31 cellular contexts compared by ENCODE assay signal in the genomic region with DNA sequence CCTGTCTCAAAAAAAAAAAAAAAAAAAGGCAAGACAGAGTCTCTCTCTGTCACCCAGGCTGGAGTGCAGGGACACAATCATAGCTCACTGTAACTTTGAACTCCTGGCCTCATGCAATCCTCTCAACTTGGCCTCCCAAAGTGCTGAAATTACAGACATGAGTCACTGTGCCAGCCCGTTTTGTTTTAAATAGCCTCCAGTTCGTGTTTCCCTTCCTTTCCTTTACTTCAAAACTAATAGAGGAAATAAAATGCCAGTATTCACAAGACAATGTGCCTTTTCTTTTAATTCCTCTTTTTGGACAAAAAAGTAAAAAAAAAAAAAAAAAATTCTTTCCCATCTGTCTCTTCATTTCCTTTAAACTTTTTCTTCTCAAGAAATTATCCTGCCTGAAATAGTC. TPM values are rescaled to one million over a fixed set of nuclear protein-coding genes. Genes with fewer than 3 reads are reported as not detected.
DNase-seq lines count a peak whose midpoint lies in the region; ATAC-seq and TF ChIP-seq lines count a peak whose summit lies in the region.
"Had no signal": no experiment of that assay in that cellular context is flagged by ENCODE, and none has a peak within 500 bp of the region (broad histone marks: within the 10 kb centered on the region; RNA-seq: fewer than 3 reads in every experiment).

No MANE protein-coding gene starts in this region.

- H3K9me3 Mint-ChIP-seq in MCF 10A (ENCODE audit: unreplicated experiment): no peaks in the 10 kb centered on the region
- H3K9me3 Mint-ChIP-seq in dendritic cell treated with granulocyte-macrophage colony-stimulating factor and Interleukin-4, amounts not matched to agents 40 ng/mL and 50 ng/mL, for 4 days: peaks cover 8% of the 10 kb centered on the region
- H3K9me3 Mint-ChIP-seq in T-cell: no peaks in the 10 kb centered on the region
- H3K9me3 Mint-ChIP-seq: activated naive CD4-positive, alpha-beta T cell treated with anti-CD3 and anti-CD28 coated beads, Interleukin-2, amount 10 ng/mL, durations not matched to agents 7 days and 5 days; activated T-helper 1 cell treated with anti-CD3 and anti-CD28 coated beads, Interleukin-12 subunit alpha, Interleukin-12 subunit beta, Interleukin-2, Interleukin-4 antibody, amounts not matched to agents 30 ng/mL and 10 ng/mL and 1 ng/mL, durations not matched to agents 14 hours and 24 hours and 36 hours; CD8-positive, alpha-beta T cell had no signal

- H3K4me3 ChIP-seq in breast epithelium (no peak overlapping the region), NB4 (ENCODE audit: low read depth, low read length) (no peak overlapping the region), thoracic aorta (no peak overlapping the region)
- H3K4me3 ChIP-seq: HAP-1, MG63, right lobe of liver, uterus had no signal

- H3K4me1 ChIP-seq in breast epithelium: no peaks in the 10 kb centered on the region
- H3K4me1 ChIP-seq in thoracic aorta (ENCODE audit: control insufficient read depth in 1 of 2, low read depth in 2 of 2): no peaks in the 10 kb centered on the region
- H3K4me1 ChIP-seq: HAP-1, parathyroid adenoma, right lobe of liver, uterus had no signal

- CTCF ChIA-PET in MCF 10A (lab: Yijun Ruan, JAX) (interaction anchor here (0.6 to 0.9 kb wide), 4 partner anchors 108 to 323 kb away, joined by 3 to 6 read pairs (median 3); no protein-coding TSS in a partner anchor), T-cell (lab: Charles Lee) (interaction anchor here in 1 of 2 donors (0.6 kb wide), 1 partner anchor 19 kb away, joined by 6 read pairs; no protein-coding TSS in a partner anchor)

- TF ChIP-seq POLR2A in breast epithelium (IDR thresholded peaks at IDR 0.05): no peak
- no peak for TF ChIP-seq POLR2A in NB4 (IDR thresholded peaks at IDR 0.05; ENCODE audit: extremely low read depth, insufficient read length)

- H3K36me3 Mint-ChIP-seq in MCF 10A (ENCODE audit: insufficient read depth, unreplicated experiment): no peaks in the 10 kb centered on the region
- H3K36me3 Mint-ChIP-seq in dendritic cell treated with granulocyte-macrophage colony-stimulating factor and Interleukin-4, amounts not matched to agents 40 ng/mL and 50 ng/mL, for 4 days (ENCODE audit: low read depth): no peaks in the 10 kb centered on the region
- no peaks in the 10 kb centered on the region for H3K36me3 Mint-ChIP-seq in T-cell
- H3K36me3 Mint-ChIP-seq: activated naive CD4-positive, alpha-beta T cell treated with anti-CD3 and anti-CD28 coated beads, Interleukin-2, amount 10 ng/mL, durations not matched to agents 7 days and 5 days; CD8-positive, alpha-beta T cell; stimulated activated effector memory CD8-positive, alpha-beta T cell treated with anti-CD3 and anti-CD28 coated beads, Interleukin-12 subunit alpha, Interleukin-12 subunit beta, amount 100 ng/mL, for 72 hours had no signal

- no peaks in the 10 kb centered on the region for H3K36me3 ChIP-seq in breast epithelium
- H3K36me3 ChIP-seq in thoracic aorta: no peaks in the 10 kb centered on the region
- H3K36me3 ChIP-seq: brain microvascular endothelial cell, HAP-1, MG63, right lobe of liver, uterus had no signal

- H3K27me3 Mint-ChIP-seq in MCF 10A (ENCODE audit: insufficient read depth, unreplicated experiment) (no peaks in the 10 kb centered on the region), T-cell (peaks cover 3 to 4% of the 10 kb centered on the region in 2 donors)
- H3K27me3 Mint-ChIP-seq in dendritic cell treated with granulocyte-macrophage colony-stimulating factor and Interleukin-4, amounts not matched to agents 40 ng/mL and 50 ng/mL, for 4 days: no peaks in the 10 kb centered on the region

- H3K4me1 Mint-ChIP-seq in MCF 10A (ENCODE audit: insufficient read depth, unreplicated experiment) (no peaks in the 10 kb centered on the region), T-cell (peaks cover 6 to 12% (median 7%) of the 10 kb centered on the region in 3 donors)
- peaks cover 44% of the 10 kb centered on the region for H3K4me1 Mint-ChIP-seq in dendritic cell treated with granulocyte-macrophage colony-stimulating factor and Interleukin-4, amounts not matched to agents 40 ng/mL and 50 ng/mL, for 4 days (ENCODE audit: low read depth)
- H3K4me1 Mint-ChIP-seq: stimulated activated effector memory CD8-positive, alpha-beta T cell treated with anti-CD3 and anti-CD28 coated beads, Interleukin-12 subunit alpha, Interleukin-12 subunit beta, amount 100 ng/mL, for 72 hours had no signal

- POLR2A ChIA-PET in MCF 10A (lab: Yijun Ruan, JAX): no interaction called here
- POLR2A ChIA-PET in T-cell (lab: Charles Lee): interaction anchor here in 1 of 2 donors (0.6 kb wide), 1 partner anchor 642 kb away, joined by 3 read pairs; no protein-coding TSS in a partner anchor

- H3K27me3 ChIP-seq in breast epithelium (no peaks in the 10 kb centered on the region), thoracic aorta (replicated peaks; ENCODE audit: insufficient read depth) (no peaks in the 10 kb centered on the region)
- H3K27me3 ChIP-seq: brain microvascular endothelial cell, MG63, right lobe of liver, uterus had no signal

- peak; percentile 16 for ATAC-seq in thoracic aorta (ENCODE audit: insufficient number of reproducible peaks, low FRiP score, low read depth)
- no peak for ATAC-seq in T-cell (replicated peaks in 1 of 4)
- no peak for ATAC-seq in HG03520 (IDR thresholded peaks at IDR 0.05; ENCODE audit: unreplicated experiment)
- ATAC-seq: CD8-positive, alpha-beta T cell; stimulated activated effector memory CD8-positive, alpha-beta T cell treated with anti-CD3 and anti-CD28 coated beads, Interleukin-12 subunit alpha, Interleukin-12 subunit beta, amount 100 ng/mL, for 72 hours had no signal

- H3K4me3 Mint-ChIP-seq in MCF 10A (ENCODE audit: unreplicated experiment) (no peak overlapping the region), T-cell (no peak overlapping the region)
- H3K4me3 Mint-ChIP-seq in dendritic cell treated with granulocyte-macrophage colony-stimulating factor and Interleukin-4, amounts not matched to agents 40 ng/mL and 50 ng/mL, for 4 days: no peak overlapping the region
- H3K4me3 Mint-ChIP-seq: activated naive CD4-positive, alpha-beta T cell treated with anti-CD3 and anti-CD28 coated beads, Interleukin-2, amount 10 ng/mL, durations not matched to agents 7 days and 5 days; activated T-helper 1 cell treated with anti-CD3 and anti-CD28 coated beads, Interleukin-12 subunit alpha, Interleukin-12 subunit beta, Interleukin-2, Interleukin-4 antibody, amounts not matched to agents 30 ng/mL and 10 ng/mL and 1 ng/mL, durations not matched to agents 14 hours and 24 hours and 36 hours; CD8-positive, alpha-beta T cell; stimulated activated effector memory CD8-positive, alpha-beta T cell treated with anti-CD3 and anti-CD28 coated beads, Interleukin-12 subunit alpha, Interleukin-12 subunit beta, amount 100 ng/mL, for 72 hours had no signal

- H3K27ac Mint-ChIP-seq in MCF 10A (ENCODE audit: low read depth, unreplicated experiment): peak overlapping the region; percentile 57
- peak overlapping the region; percentile 20 for H3K27ac Mint-ChIP-seq in dendritic cell treated with granulocyte-macrophage colony-stimulating factor and Interleukin-4, amounts not matched to agents 40 ng/mL and 50 ng/mL, for 4 days
- H3K27ac Mint-ChIP-seq in T-cell: no peak overlapping the region
- H3K27ac Mint-ChIP-seq: activated naive CD4-positive, alpha-beta T cell treated with anti-CD3 and anti-CD28 coated beads, Interleukin-2, amount 10 ng/mL, durations not matched to agents 7 days and 5 days; activated T-helper 1 cell treated with anti-CD3 and anti-CD28 coated beads, Interleukin-12 subunit alpha, Interleukin-12 subunit beta, Interleukin-2, Interleukin-4 antibody, amounts not matched to agents 30 ng/mL and 10 ng/mL and 1 ng/mL, durations not matched to agents 14 hours and 24 hours and 36 hours; CD8-positive, alpha-beta T cell; stimulated activated effector memory CD8-positive, alpha-beta T cell treated with anti-CD3 and anti-CD28 coated beads, Interleukin-12 subunit alpha, Interleukin-12 subunit beta, amount 100 ng/mL, for 72 hours had no signal

- intact Hi-C loops in MCF 10A (cut with micrococcal nuclease): no loop called here
- intact Hi-C loops in breast epithelium (cut with DNase I; ENCODE audit: low total_unique reads): no loop called here
- intact Hi-C loops in dendritic cell treated with granulocyte-macrophage colony-stimulating factor and Interleukin-4, amounts not matched to agents 40 ng/mL and 50 ng/mL, for 4 days (cut with micrococcal nuclease): loop anchor here (5.0 to 10.0 kb wide), 3 partner anchors 42 to 131 kb away; partner anchors contain the start of genes CCNT2 and TMEM163

- H3K27ac ChIP-seq in breast epithelium: no peak overlapping the region
- no peak overlapping the region for H3K27ac ChIP-seq in thoracic aorta
- H3K27ac ChIP-seq: brain microvascular endothelial cell, parathyroid adenoma, right lobe of liver, uterus had no signal

- no TSS peak for BruUV-seq in MCF 10A (replicated peaks; lab: Mats Ljungman, UMichigan)

- DNase-seq in MCF 10A (ENCODE audit: unreplicated experiment): no peak
- DNase-seq in breast epithelium (ENCODE audit: low spot score in 2 of 2): no peak
- DNase-seq in NB4 (ENCODE audit: low read depth): peak; percentile 16
- no peak for DNase-seq in thoracic aorta (ENCODE audit: low spot score)
- DNase-seq in T-cell: no peak
- DNase-seq in HUDEP-2 (lab: John Stamatoyannopoulos, UW; ENCODE audit: unreplicated experiment in 76 of 76): no peak
- DNase-seq: 8988T; activated CD4-positive, alpha-beta T cell treated with anti-CD3 and anti-CD28 coated beads, Interleukin-2, amount 50 U/mL, for 48 hours; activated naive CD4-positive, alpha-beta T cell treated with anti-CD3 and anti-CD28 coated beads, Interleukin-2, amount 10 ng/mL, durations not matched to agents 7 days and 5 days; brain microvascular endothelial cell; CD8-positive, alpha-beta T cell; effector CD8-positive, alpha-beta T cell; head of caudate nucleus; MG63; NCI-H1436 treated with DMSO at 0.1 percent for 48 hours; NCI-H2107; NCI-H774; right lobe of liver; stimulated activated CD4-positive, alpha-beta T cell treated with anti-CD3 and anti-CD28 coated beads, Interleukin-12 subunit alpha, Interleukin-12 subunit beta, amount 100 ng/mL, for 4 hours; stimulated activated CD4-positive, alpha-beta T cell treated with anti-CD3 and anti-CD28 coated beads, Interleukin-4, amount 100 ng/mL, for 1 hour; T-helper 1 cell; uterus had no signal

- TF ChIP-seq CTCF in MCF 10A (IDR thresholded peaks at IDR 0.05; ENCODE audit: unreplicated experiment) (no peak), breast epithelium (IDR thresholded peaks at IDR 0.05) (no peak), NB4 (IDR thresholded peaks at IDR 0.05; ENCODE audit: low read depth, low read length) (no peak), thoracic aorta (IDR thresholded peaks at IDR 0.05) (no peak)

- no peaks in the 10 kb centered on the region for H3K9me3 ChIP-seq in breast epithelium
- H3K9me3 ChIP-seq in thoracic aorta: no peaks in the 10 kb centered on the region
- H3K9me3 ChIP-seq: HAP-1, MG63, right lobe of liver, uterus had no signal

RNA-seq across cellular contexts. Expression of gene ACMSD, which starts 54.5 kb away (rescaled TPM):
- not detected in 2 replicates for total RNA-seq in MCF 10A (2022)
- total RNA-seq in breast epithelium: under 1 TPM in 1 of 3 donors, not detected in 2; 0.59 TPM
- total RNA-seq in thoracic aorta: not detected
- under 1 TPM in 1 of 5 donors, not detected in 4; 0.20 TPM for total RNA-seq in T-cell
- total RNA-seq: activated T-helper 1 cell treated with anti-CD3 and anti-CD28 coated beads, Interleukin-12 subunit alpha, Interleukin-12 subunit beta, Interleukin-2, Interleukin-4 antibody, amounts not matched to agents 30 ng/mL and 10 ng/mL and 1 ng/mL, durations not matched to agents 14 hours and 24 hours and 36 hours; CD8-positive, alpha-beta T cell; kidney epithelial cell; lung microvascular endothelial cell; subcutaneous adipose tissue; uterus had no signal

Comparison
In these comparisons a context has a peak if more than half of its experiments do, and no peak if none do; other contexts are left out.
1. H3K27ac Mint-ChIP-seq: peak in MCF 10A (single experiment) and dendritic cell treated with granulocyte-macrophage colony-stimulating factor and Interleukin-4, amounts not matched to agents 40 ng/mL and 50 ng/mL, for 4 days (single experiment); none in T-cell (0 of 2).